In genomic region chr12:52203126-52203921, GRCh38 we compare ENCODE assay signal across 1 cellular context.
TF ChIP-seq lines count a peak whose summit lies in the region.

No MANE protein-coding gene starts in this region.

TF ChIP-seq in GM23338, 12 proteins besides CTCF, POLR2A, EP300 and RAD21 (continued from another document):
- TF ChIP-seq ZNF462 (CRISPR knock-in tag; IDR thresholded peaks at IDR 0.05): no peak
- TF ChIP-seq STAT1 (IDR thresholded peaks at IDR 0.05; ENCODE audit: unreplicated experiment): no peak
- TF ChIP-seq, protein P1, sequence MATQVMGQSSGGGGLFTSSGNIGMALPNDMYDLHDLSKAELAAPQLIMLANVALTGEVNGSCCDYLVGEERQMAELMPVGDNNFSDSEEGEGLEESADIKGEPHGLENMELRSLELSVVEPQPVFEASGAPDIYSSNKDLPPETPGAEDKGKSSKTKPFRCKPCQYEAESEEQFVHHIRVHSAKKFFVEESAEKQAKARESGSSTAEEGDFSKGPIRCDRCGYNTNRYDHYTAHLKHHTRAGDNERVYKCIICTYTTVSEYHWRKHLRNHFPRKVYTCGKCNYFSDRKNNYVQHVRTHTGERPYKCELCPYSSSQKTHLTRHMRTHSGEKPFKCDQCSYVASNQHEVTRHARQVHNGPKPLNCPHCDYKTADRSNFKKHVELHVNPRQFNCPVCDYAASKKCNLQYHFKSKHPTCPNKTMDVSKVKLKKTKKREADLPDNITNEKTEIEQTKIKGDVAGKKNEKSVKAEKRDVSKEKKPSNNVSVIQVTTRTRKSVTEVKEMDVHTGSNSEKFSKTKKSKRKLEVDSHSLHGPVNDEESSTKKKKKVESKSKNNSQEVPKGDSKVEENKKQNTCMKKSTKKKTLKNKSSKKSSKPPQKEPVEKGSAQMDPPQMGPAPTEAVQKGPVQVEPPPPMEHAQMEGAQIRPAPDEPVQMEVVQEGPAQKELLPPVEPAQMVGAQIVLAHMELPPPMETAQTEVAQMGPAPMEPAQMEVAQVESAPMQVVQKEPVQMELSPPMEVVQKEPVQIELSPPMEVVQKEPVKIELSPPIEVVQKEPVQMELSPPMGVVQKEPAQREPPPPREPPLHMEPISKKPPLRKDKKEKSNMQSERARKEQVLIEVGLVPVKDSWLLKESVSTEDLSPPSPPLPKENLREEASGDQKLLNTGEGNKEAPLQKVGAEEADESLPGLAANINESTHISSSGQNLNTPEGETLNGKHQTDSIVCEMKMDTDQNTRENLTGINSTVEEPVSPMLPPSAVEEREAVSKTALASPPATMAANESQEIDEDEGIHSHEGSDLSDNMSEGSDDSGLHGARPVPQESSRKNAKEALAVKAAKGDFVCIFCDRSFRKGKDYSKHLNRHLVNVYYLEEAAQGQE (IDR thresholded peaks at IDR 0.05; ENCODE audit: unreplicated experiment): no peak
- no peak for TF ChIP-seq JUNB (IDR thresholded peaks at IDR 0.05; ENCODE audit: unreplicated experiment)
- no peak for TF ChIP-seq ZNF114 (CRISPR knock-in tag; IDR thresholded peaks at IDR 0.05)
- no peak for TF ChIP-seq NANOG (IDR thresholded peaks at IDR 0.05; ENCODE audit: borderline replicate concordance)
- TF ChIP-seq EZH2phosphoT487 (IDR thresholded peaks at IDR 0.05; ENCODE audit: unreplicated experiment): no peak
- no peak for TF ChIP-seq CREB1 (CRISPR knock-in tag; IDR thresholded peaks at IDR 0.05; ENCODE audit: low read depth)
- no peak for TF ChIP-seq EZH2 (IDR thresholded peaks at IDR 0.05; ENCODE audit: low read depth, unreplicated experiment)
